10 cellular contexts compared by ENCODE assay signal in genomic region chr20:50293244-50294139, GRCh38.
DNase-seq lines count a peak whose midpoint lies in the region; ATAC-seq, FAIRE-seq and TF ChIP-seq lines count a peak whose summit lies in the region.
"Had no signal": no experiment of that assay in that cellular context is flagged by ENCODE, and none has a peak within 500 bp of the region (broad histone marks: within the 10 kb centered on the region; RNA-seq: fewer than 3 reads in every experiment).

No MANE protein-coding gene starts in this region.

- H3F3A ChIP-seq in GM23248 (ENCODE audit: insufficient read depth) = 0 out of 2 replicates have a peak, but pooled peaks cover 15% of the 10 kb centered on the region

- no peak overlapping the region for H2AFZ ChIP-seq in GM23248

- FAIRE-seq in GM12892 (lab: Jason Lieb, UNC) = no peak

- H3K36me3 ChIP-seq in GM23248 (ENCODE audit: low read depth) = no peaks in the 10 kb centered on the region
- no peaks in the 10 kb centered on the region for H3K36me3 ChIP-seq in body of pancreas (replicated peaks in 1 of 2; ENCODE audit: insufficient read depth in 1 of 2, low read depth in 2 of 2)
- no peaks in the 10 kb centered on the region for H3K36me3 ChIP-seq in liver (ENCODE audit: control insufficient read depth in 4 of 4, insufficient read depth in 3 of 4, low read depth in 1 of 4, low read length in 3 of 4)
- no peaks in the 10 kb centered on the region for H3K36me3 ChIP-seq in spleen

- no peak for TF ChIP-seq RAD21 in liver (IDR thresholded peaks at IDR 0.05)

- H3K9me2 ChIP-seq in GM23248 (ENCODE audit: insufficient read depth) = no peaks in the 10 kb centered on the region

- DNase-seq in GM23248 (no peak), body of pancreas (no peak), spleen (peak; percentile 65), NCI-H446 (lab: John Stamatoyannopoulos, UW) (no peak), GM12892 (ENCODE audit: insufficient read length) (no peak)
- DNase-seq: RPMI8226 had no signal

- H3K9ac ChIP-seq in GM23248 = no peak overlapping the region
- peak overlapping the region; percentile 39 to 66 for H3K9ac ChIP-seq in liver (ENCODE audit: low read depth in 1 of 2, low read length in 2 of 2)

- TF ChIP-seq CTCF in body of pancreas (IDR thresholded peaks at IDR 0.05) (no peak), liver (IDR thresholded peaks at IDR 0.05; ENCODE audit: low read depth, low read length, missing input control) (no peak), spleen (IDR thresholded peaks at IDR 0.05 in 8 of 11, conservative IDR thresholded peaks at IDR 0.05 in 3 of 11) (no peak)

- ATAC-seq in body of pancreas (no peak), GM21360 (IDR thresholded peaks at IDR 0.05; ENCODE audit: unreplicated experiment) (no peak), SK-N-SH treated with all-trans-retinoic acid at 6 μM for 48 hours (no peak)

- H4K20me1 ChIP-seq in GM23248 (ENCODE audit: insufficient read depth) = no peaks in the 10 kb centered on the region

- in situ Hi-C loops in GM23248 (cut with MboI) = no loop called here

- no peaks in the 10 kb centered on the region for H3K27me3 ChIP-seq in GM23248 (replicated peaks; ENCODE audit: insufficient read depth)
- H3K27me3 ChIP-seq in body of pancreas = no peaks in the 10 kb centered on the region
- no peaks in the 10 kb centered on the region for H3K27me3 ChIP-seq in liver (ENCODE audit: control insufficient read depth in 4 of 4, insufficient read depth in 4 of 4, low read length in 3 of 4)
- H3K27me3 ChIP-seq in spleen (replicated peaks in 1 of 7) = peaks cover 0 to 14% (median 0%) of the 10 kb centered on the region in 7 donors
- H3K27me3 ChIP-seq: dorsolateral prefrontal cortex had no signal

- WGBS in GM23248 (ENCODE audit: low coverage in 1 of 2, low lambda C conversion rate in 2 of 2, missing lambda C conversion rate in 2 of 2), 2 experiments = 86 to 89% methylated on average over 19 to 22 of the region's 22 CpGs
- whole genome bisulfite sequencing in body of pancreas, 2 donors = 90 to 95% methylated on average over 6 to 22 of the region's 22 CpGs
- WGBS in liver = 75% methylated on average over 22 of the region's 22 CpGs
- 79 to 89% (median 85%) methylated on average over 15 to 22 of the region's 22 CpGs for WGBS in spleen, 5 donors

- H3K4me1 ChIP-seq in GM23248 (ENCODE audit: insufficient read depth) = peaks cover 15% of the 10 kb centered on the region
- H3K4me1 ChIP-seq in body of pancreas = peaks cover 16% of the 10 kb centered on the region
- peaks cover 7 to 42% (median 24%) of the 10 kb centered on the region in 4 donors for H3K4me1 ChIP-seq in liver (ENCODE audit: control insufficient read depth in 4 of 4, insufficient read depth in 4 of 4, low read length in 3 of 4)
- H3K4me1 ChIP-seq in spleen = peaks cover 5 to 59% (median 39%) of the 10 kb centered on the region in 6 donors

- TF ChIP-seq POLR2A in body of pancreas (IDR thresholded peaks at IDR 0.05) (no peak), spleen (IDR thresholded peaks at IDR 0.05) (no peak), GM12892 (IDR thresholded peaks at IDR 0.05; ENCODE audit: low read depth, low read length) (no peak)

- H3K9me3 ChIP-seq in GM23248 (ENCODE audit: low read depth) = no peaks in the 10 kb centered on the region
- H3K9me3 ChIP-seq in body of pancreas = no peaks in the 10 kb centered on the region
- no peaks in the 10 kb centered on the region for H3K9me3 ChIP-seq in liver (ENCODE audit: control insufficient read depth in 4 of 4, low read length in 3 of 4)
- H3K9me3 ChIP-seq in spleen = no peaks in the 10 kb centered on the region

- no peaks in the 10 kb centered on the region for H3K79me2 ChIP-seq in GM23248 (ENCODE audit: insufficient read depth)

- H3K4me2 ChIP-seq in GM23248 (ENCODE audit: unreplicated experiment) = no peak overlapping the region

- intact Hi-C loops in body of pancreas (cut with DNase I) (no loop called here), spleen (cut with DNase I; ENCODE audit: low total_unique reads) (no loop called here)

- H3K4me3 ChIP-seq in GM23248 (no peak overlapping the region), body of pancreas (no peak overlapping the region), liver (ENCODE audit: low read depth in 1 of 3, low read length in 3 of 3) (no peak overlapping the region), spleen (no peak overlapping the region)
- H3K4me3 ChIP-seq: dorsolateral prefrontal cortex had no signal

- H3K27ac ChIP-seq in GM23248 (peak overlapping the region; percentile 61), body of pancreas (peak overlapping the region in 3 of 4 donors; percentile 35 to 71 (median 68)), liver (ENCODE audit: low read depth in 1 of 2, low read length in 2 of 2) (peak overlapping the region; percentile 81 to 92), spleen (peak overlapping the region in 7 of 8 donors; percentile 22 to 83 (median 78))

TF ChIP-seq in liver, 16 proteins besides CTCF, POLR2A, EP300 and RAD21 (continues in another document):
- TF ChIP-seq SP1 (IDR thresholded peaks at IDR 0.05) = no peak
- TF ChIP-seq YY1 (IDR thresholded peaks at IDR 0.05) = no peak
- no peak for TF ChIP-seq ZBTB33 (IDR thresholded peaks at IDR 0.05)
- no peak for TF ChIP-seq EGR1 (IDR thresholded peaks at IDR 0.05; ENCODE audit: low read depth in 2 of 2)
- no peak for TF ChIP-seq MAX (IDR thresholded peaks at IDR 0.05)
- TF ChIP-seq TAF1 (conservative IDR thresholded peaks at IDR 0.05) = no peak
- no peak for TF ChIP-seq FOXA2 (IDR thresholded peaks at IDR 0.05)
- TF ChIP-seq RXRA (IDR thresholded peaks at IDR 0.05) = no peak
- no peak for TF ChIP-seq FOXA1 (IDR thresholded peaks at IDR 0.05)
- no peak for TF ChIP-seq JUND (IDR thresholded peaks at IDR 0.05)

TF ChIP-seq in SK-N-SH treated with all-trans-retinoic acid at 6 μM for 48 hours, 23 proteins besides CTCF, POLR2A, EP300 and RAD21:
- no peak for TF ChIP-seq ZNF565 (CRISPR knock-in tag; conservative IDR thresholded peaks at IDR 0.05; ENCODE audit: low read depth)
- no peak for TF ChIP-seq CSRNP3 (CRISPR knock-in tag; IDR thresholded peaks at IDR 0.05)
- TF ChIP-seq ARNTL (CRISPR knock-in tag; IDR thresholded peaks at IDR 0.05; ENCODE audit: borderline replicate concordance, low read depth) = no peak
- no peak for TF ChIP-seq TOX (CRISPR knock-in tag; IDR thresholded peaks at IDR 0.05; ENCODE audit: borderline replicate concordance)
- no peak for TF ChIP-seq ZNF8 (CRISPR knock-in tag; IDR thresholded peaks at IDR 0.05)
- TF ChIP-seq ZNF70 (CRISPR knock-in tag; IDR thresholded peaks at IDR 0.05) = no peak
- no peak for TF ChIP-seq SNAI2 (CRISPR knock-in tag; IDR thresholded peaks at IDR 0.05)
- TF ChIP-seq PPARA (CRISPR knock-in tag; IDR thresholded peaks at IDR 0.05; ENCODE audit: borderline replicate concordance) = no peak
- no peak for TF ChIP-seq ESRRG (CRISPR knock-in tag; IDR thresholded peaks at IDR 0.05)
- TF ChIP-seq TSHZ2 (CRISPR knock-in tag; IDR thresholded peaks at IDR 0.05) = no peak
- no peak for TF ChIP-seq ZFP3 (CRISPR knock-in tag; IDR thresholded peaks at IDR 0.05)
- TF ChIP-seq CSDC2 (CRISPR knock-in tag; IDR thresholded peaks at IDR 0.05) = no peak
- TF ChIP-seq ZFP30 (CRISPR knock-in tag; IDR thresholded peaks at IDR 0.05) = no peak
- no peak for TF ChIP-seq GLIS3 (CRISPR knock-in tag; IDR thresholded peaks at IDR 0.05)
